In genomic region chr20:49956689-49957443, GRCh38 we compare ENCODE assay signal across 15 cellular contexts. TPM values are rescaled to one million over a fixed set of nuclear protein-coding genes. Genes with fewer than 3 reads are reported as not detected.
A peak's percentile ranks its signal among the peaks of the same experiment; 100 is the strongest.
DNase-seq lines count a peak whose midpoint lies in the region; ATAC-seq and FAIRE-seq lines count a peak whose summit lies in the region.
"Had no signal": no experiment of that assay in that cellular context is flagged by ENCODE, and none has a peak within 500 bp of the region (broad histone marks: within the 10 kb centered on the region; RNA-seq: fewer than 3 reads in every experiment).

No MANE protein-coding gene starts in this region.

- peaks cover 5 to 18% (median 7%) of the 10 kb centered on the region in 4 donors for H3K4me1 Mint-ChIP-seq in CD4-positive, CD25-positive, alpha-beta regulatory T cell
- H3K4me1 Mint-ChIP-seq: T-helper 17 cell had no signal

- H3K36me3 Mint-ChIP-seq in CD4-positive, CD25-positive, alpha-beta regulatory T cell, result peaks cover 41% of the 10 kb centered on the region

- peaks cover 43% of the 10 kb centered on the region for H3K36me3 ChIP-seq in CD4-positive, CD25-positive, alpha-beta regulatory T cell (ENCODE audit: control insufficient read depth, insufficient read depth, low read length)

- H3K4me1 ChIP-seq in CD4-positive, CD25-positive, alpha-beta regulatory T cell (ENCODE audit: control insufficient read depth, insufficient read depth, low read length, poor library complexity, severe bottlenecking), result no peaks in the 10 kb centered on the region

- no peak overlapping the region for H3K4me3 ChIP-seq in CD4-positive, CD25-positive, alpha-beta regulatory T cell (ENCODE audit: low read depth, low read length)
- H3K4me3 ChIP-seq: PC-9 had no signal

- H3K9me3 Mint-ChIP-seq in CD4-positive, CD25-positive, alpha-beta regulatory T cell, result no peaks in the 10 kb centered on the region

- no peak for DNase-seq in CD4-positive, CD25-positive, alpha-beta regulatory T cell
- DNase-seq in NAMALWA (ENCODE audit: low spot score) (peak; percentile 31), caudate nucleus (lab: John Stamatoyannopoulos, UW) (peak in 55 of 61 donors; percentile 14 to 92 (median 70)), middle frontal gyrus (ENCODE audit: extremely low spot score, low spot score) (peak; percentile 68), COLO668 (lab: John Stamatoyannopoulos, UW; ENCODE audit: unreplicated experiment) (no peak), DMS153 (lab: John Stamatoyannopoulos, UW) (no peak), urothelium cell line (ENCODE audit: low spot score) (no peak)
- DNase-seq: CD4-positive, alpha-beta memory T cell; NCI-H2171 treated with DMSO at 0.1 percent for 48 hours; PC-9; stimulated activated CD4-positive, alpha-beta T cell treated with anti-CD3 and anti-CD28 coated beads, Interleukin-4, amount 100 ng/mL, for 24 hours; T-helper 17 cell had no signal

- H3K9me3 ChIP-seq in CD4-positive, CD25-positive, alpha-beta regulatory T cell (ENCODE audit: control insufficient read depth in 2 of 2, low read length in 2 of 2), result no peaks in the 10 kb centered on the region

- H3K27ac ChIP-seq in CD4-positive, CD25-positive, alpha-beta regulatory T cell (ENCODE audit: insufficient read depth, low read length, poor library complexity, severe bottlenecking), result no peak overlapping the region
- peak overlapping the region; percentile 62 for H3K27ac ChIP-seq in caudate nucleus (ENCODE audit: low read depth, low read length)
- H3K27ac ChIP-seq: PC-9 had no signal

- H3K27me3 ChIP-seq in CD4-positive, CD25-positive, alpha-beta regulatory T cell (ENCODE audit: control insufficient read depth, insufficient read depth, low read length), result no peaks in the 10 kb centered on the region

- H3K4me3 Mint-ChIP-seq in CD4-positive, CD25-positive, alpha-beta regulatory T cell, result no peak overlapping the region
- H3K4me3 Mint-ChIP-seq: activated naive CD8-positive, alpha-beta T cell; CD4-positive, alpha-beta memory T cell; T-helper 17 cell had no signal

- no peak for ATAC-seq in CD4-positive, CD25-positive, alpha-beta regulatory T cell (ENCODE audit: low read depth in 2 of 2)
- no peak for ATAC-seq in GM21526 (IDR thresholded peaks at IDR 0.05; ENCODE audit: low FRiP score, unreplicated experiment)
- ATAC-seq: T-helper 17 cell had no signal

- no peaks in the 10 kb centered on the region for H3K27me3 Mint-ChIP-seq in CD4-positive, CD25-positive, alpha-beta regulatory T cell
- H3K27me3 Mint-ChIP-seq: activated naive CD8-positive, alpha-beta T cell; CD4-positive, alpha-beta memory T cell; T-helper 17 cell had no signal

- H3K27ac Mint-ChIP-seq in CD4-positive, CD25-positive, alpha-beta regulatory T cell, result peak overlapping the region in 2 of 3 donors; percentile 14 to 62
- H3K27ac Mint-ChIP-seq: activated naive CD8-positive, alpha-beta T cell; T-helper 17 cell had no signal

- FAIRE-seq in urothelium cell line (lab: Jason Lieb, UNC), result no peak
- FAIRE-seq: H1 had no signal

RNA-seq across cellular contexts. Expression of gene RNF114, which starts 20.7 kb away (rescaled TPM):
- total RNA-seq in CD4-positive, CD25-positive, alpha-beta regulatory T cell, result 132 TPM
- 100 to 1,000 TPM; 134 to 147 (median 146) TPM for polyA plus RNA-seq in CD4-positive, CD25-positive, alpha-beta regulatory T cell

RNA-seq across cellular contexts. Expression of gene SNAI1, which starts 25.9 kb away (rescaled TPM):
- 1.4 TPM for total RNA-seq in CD4-positive, CD25-positive, alpha-beta regulatory T cell
- under 1 TPM in 1 of 4 donors, not detected in 3; 0.34 TPM for polyA plus RNA-seq in CD4-positive, CD25-positive, alpha-beta regulatory T cell

RNA-seq across cellular contexts. Expression of gene SPATA2, which starts 41.5 kb away (rescaled TPM):
- total RNA-seq in CD4-positive, CD25-positive, alpha-beta regulatory T cell, result 19.1 TPM
- 1 to 10 TPM; 2.1 to 3.4 (median 2.9) TPM for polyA plus RNA-seq in CD4-positive, CD25-positive, alpha-beta regulatory T cell

Comparison
In these comparisons a context has a peak if more than half of its experiments do, and no peak if none do; other contexts are left out.
1. DNase-seq: peak in NAMALWA (single experiment), caudate nucleus (55 of 61) and middle frontal gyrus (single experiment); none in CD4-positive, CD25-positive, alpha-beta regulatory T cell (0 of 3), COLO668 (single experiment), DMS153 (single experiment) and urothelium cell line (single experiment).